In genomic region chr19:58379276-58379675, GRCh38 we compare ENCODE assay signal across 1 cellular context.
TF ChIP-seq lines count a peak whose summit lies in the region.

No MANE protein-coding gene starts in this region.

TF ChIP-seq in HepG2, 621 proteins besides CTCF, POLR2A, EP300 and RAD21:
- TF ChIP-seq SAP130 (CRISPR knock-in tag; IDR thresholded peaks at IDR 0.05; ENCODE audit: low read depth) (no peak), ZHX2 (IDR thresholded peaks at IDR 0.05; ENCODE audit: low read depth) (no peak), ZHX2 (CRISPR knock-in tag; IDR thresholded peaks at IDR 0.05; ENCODE audit: borderline replicate concordance) (no peak), MAF1 (CRISPR knock-in tag; IDR thresholded peaks at IDR 0.05; ENCODE audit: borderline replicate concordance) (no peak)
TF ChIP-seq in HepG2: peak in this region for 0.
